In the genomic region with DNA sequence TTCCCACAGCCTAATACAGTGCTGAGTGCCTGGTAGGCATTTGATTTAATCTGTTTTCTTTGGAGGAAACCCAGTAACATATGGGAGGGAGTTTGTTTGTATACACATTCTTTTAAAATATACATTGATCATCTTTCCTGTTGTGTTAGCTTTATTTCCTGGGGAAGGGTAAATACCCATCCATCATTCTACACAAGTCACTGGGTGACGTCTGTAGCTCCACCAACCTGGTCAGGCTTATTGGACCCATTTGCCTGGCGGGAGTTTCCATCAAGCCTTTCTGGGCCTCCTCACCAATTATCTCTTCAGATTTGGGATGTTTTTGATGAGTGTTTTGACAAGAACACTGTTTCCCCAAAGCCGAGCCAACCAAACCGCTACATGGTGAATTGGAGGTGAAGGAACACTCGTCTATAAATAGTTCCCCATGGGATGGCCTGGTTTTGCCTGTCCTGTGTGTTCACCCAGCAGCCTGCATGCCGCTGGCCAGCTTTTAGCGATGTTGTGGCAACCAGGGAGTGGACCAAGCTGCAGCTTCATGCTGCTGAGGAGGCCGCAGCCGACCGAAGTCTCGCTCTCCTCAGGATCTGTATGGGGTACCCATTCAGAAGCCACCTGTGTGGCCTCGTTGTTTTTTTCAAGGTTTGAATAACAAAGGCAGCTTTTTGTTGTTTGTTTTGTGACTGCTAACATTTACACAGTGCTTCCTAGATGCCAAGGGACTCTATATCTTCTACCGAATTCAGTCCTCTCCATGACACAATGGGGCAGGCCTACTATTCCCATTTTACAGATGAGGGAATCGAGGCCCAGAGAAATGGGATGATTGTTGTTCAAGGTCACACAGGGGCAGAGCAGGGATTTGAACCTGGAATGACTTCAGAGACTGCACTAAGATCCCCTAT, we compare ENCODE assay signal across 23 cellular contexts. TPM values are rescaled to one million over a fixed set of nuclear protein-coding genes. Genes with fewer than 3 reads are reported as not detected.
DNase-seq lines count a peak whose midpoint lies in the region; ATAC-seq, FAIRE-seq and TF ChIP-seq lines count a peak whose summit lies in the region.
"Had no signal": no experiment of that assay in that cellular context is flagged by ENCODE, and none has a peak within 500 bp of the region (broad histone marks: within the 10 kb centered on the region; RNA-seq: fewer than 3 reads in every experiment).

No MANE protein-coding gene starts in this region.

- no peak for FAIRE-seq in K562 (lab: Jason Lieb, UNC)
- FAIRE-seq: colon, endometrium, G401.6, GM18507, urothelium cell line had no signal

- intact Hi-C loops in K562 (cut with micrococcal nuclease) (no loop called here), natural killer cell (cut with micrococcal nuclease) (no loop called here), adrenal gland (cut with DNase I) (no loop called here)

- TF ChIP-seq EP300 in K562 (IDR thresholded peaks at IDR 0.05; ENCODE audit: low read length): no peak

- no peak overlapping the region for H4K5ac ChIP-seq in mesendoderm (ENCODE audit: low read length)

- peaks cover 79% of the 10 kb centered on the region for H3K4me1 Mint-ChIP-seq in activated naive CD8-positive, alpha-beta T cell (ENCODE audit: low read depth)
- peaks cover 70% of the 10 kb centered on the region for H3K4me1 Mint-ChIP-seq in activated naive CD8-positive, alpha-beta T cell treated with anti-CD3 and anti-CD28 coated beads for 36 hours
- H3K4me1 Mint-ChIP-seq in natural killer cell: peaks cover 40 to 59% of the 10 kb centered on the region in 2 donors

- H2BK5ac ChIP-seq in mesendoderm (ENCODE audit: low read length): no peak overlapping the region

- no TSS peak for BruUV-seq in K562 (replicated peaks; lab: Mats Ljungman, UMichigan)

- H3K27me3 Mint-ChIP-seq in activated naive CD8-positive, alpha-beta T cell: no peaks in the 10 kb centered on the region
- H3K27me3 Mint-ChIP-seq in activated naive CD8-positive, alpha-beta T cell treated with anti-CD3 and anti-CD28 coated beads for 36 hours: no peaks in the 10 kb centered on the region
- H3K27me3 Mint-ChIP-seq in natural killer cell (ENCODE audit: low read depth in 2 of 2): no peaks in the 10 kb centered on the region

- peak overlapping the region; percentile 2 for H2BK120ac ChIP-seq in mesendoderm (ENCODE audit: low read depth, low read length)

- no peak overlapping the region for H3K4ac ChIP-seq in mesendoderm (ENCODE audit: low read depth, low read length)

- no peak overlapping the region for H3K4me3 ChIP-seq in HEK293 (ENCODE audit: low read depth, low read length)
- H3K4me3 ChIP-seq in K562: no peak overlapping the region
- no peak overlapping the region for H3K4me3 ChIP-seq in mesendoderm (ENCODE audit: low read length)
- H3K4me3 ChIP-seq in adrenal gland: no peak overlapping the region

- no peak overlapping the region for H3K56ac ChIP-seq in mesendoderm (ENCODE audit: low read length)

- H3K27ac ChIP-seq in HEK293 (ENCODE audit: extremely low read depth, low read depth, low read length): no peak overlapping the region
- H3K27ac ChIP-seq in K562 (ENCODE audit: extremely low read depth, low read depth, low read length): no peak overlapping the region
- H3K27ac ChIP-seq in mesendoderm (ENCODE audit: low read depth, low read length): no peak overlapping the region
- no peak overlapping the region for H3K27ac ChIP-seq in adrenal gland
- H3K27ac ChIP-seq: C4-2B had no signal

- no peak for DNase-seq in activated naive CD8-positive, alpha-beta T cell treated with anti-CD3 and anti-CD28 coated beads for 36 hours
- DNase-seq in K562 (ENCODE audit: extremely low read depth in 1 of 4, low spot score in 3 of 4) (no peak), mesendoderm (no peak), natural killer cell (no peak), T1000 (lab: John Stamatoyannopoulos, UW) (no peak), adrenal gland (no peak)
- DNase-seq: activated CD4-positive, alpha-beta T cell treated with anti-CD3 and anti-CD28 coated beads for 4 hours; activated CD8-positive, alpha-beta memory T cell treated with anti-CD3 and anti-CD28 coated beads, Interleukin-2, amount 50 U/mL, for 4 hours; activated effector memory CD4-positive, alpha-beta T cell treated with anti-CD3 and anti-CD28 coated beads, Interleukin-2, amount 50 U/mL, for 16 hours; DMS 273 treated with DMSO at 0.1 percent for 48 hours; NCI-H1436 treated with DMSO at 0.1 percent for 48 hours; NCI-H2171; NCI-H526; nephron progenitor cell; stimulated activated CD4-positive, alpha-beta T cell treated with anti-CD3 and anti-CD28 coated beads, Interleukin-1b, Interleukin-23, amount 100 ng/mL, for 48 hours had no signal

- no peak overlapping the region for H4K8ac ChIP-seq in mesendoderm (ENCODE audit: low read depth, low read length)

- no peak overlapping the region for H2AFZ ChIP-seq in K562 (ENCODE audit: low read depth, low read length)

- no peak overlapping the region for H3K23ac ChIP-seq in mesendoderm (ENCODE audit: low read length)

- TF ChIP-seq POLR2A in K562 (conservative IDR thresholded peaks at IDR 0.05): no peak
- no peak for TF ChIP-seq POLR2A in adrenal gland (IDR thresholded peaks at IDR 0.05)

- POLR2A ChIA-PET in HEK293 (lab: Yijun Ruan, JAX): no interaction called here
- POLR2A ChIA-PET in K562 (lab: Yijun Ruan, JAX): no interaction called here

- 41% methylated on average over 14 of the region's 14 CpGs for WGBS in K562 (ENCODE audit: insufficient coverage, low coverage, missing lambda C conversion rate)
- whole genome bisulfite sequencing in mesendoderm (ENCODE audit: extremely low coverage, insufficient coverage, low lambda C conversion rate): no CpG with 5 or more reads among the region's 14 CpGs
- WGBS in adrenal gland, 4 donors: 79 to 83% (median 81%) methylated on average over 13 to 14 of the region's 14 CpGs

- peaks cover 3% of the 10 kb centered on the region for H3K36me3 Mint-ChIP-seq in activated naive CD8-positive, alpha-beta T cell
- H3K36me3 Mint-ChIP-seq in activated naive CD8-positive, alpha-beta T cell treated with anti-CD3 and anti-CD28 coated beads for 36 hours: peaks cover 9% of the 10 kb centered on the region
- no peaks in the 10 kb centered on the region for H3K36me3 Mint-ChIP-seq in natural killer cell

- H3K18ac ChIP-seq in mesendoderm (ENCODE audit: low read length): no peak overlapping the region

- peak overlapping the region; percentile 27 for H3K4me3 Mint-ChIP-seq in activated naive CD8-positive, alpha-beta T cell
- no peak overlapping the region for H3K4me3 Mint-ChIP-seq in activated naive CD8-positive, alpha-beta T cell treated with anti-CD3 and anti-CD28 coated beads for 36 hours
- H3K4me3 Mint-ChIP-seq in natural killer cell: no peak overlapping the region
- H3K4me3 Mint-ChIP-seq: nephron progenitor cell had no signal

- H2BK15ac ChIP-seq in mesendoderm (replicated peaks; ENCODE audit: low read depth): no peak overlapping the region

- H4K20me1 ChIP-seq in K562 (replicated peaks; ENCODE audit: control insufficient read depth, insufficient read depth, low read length): 0 out of 2 replicates have a peak, but pooled peaks cover 4% of the 10 kb centered on the region

- H3K4me2 ChIP-seq in K562 (ENCODE audit: insufficient read depth, low read length) (no peak overlapping the region), mesendoderm (ENCODE audit: low read length) (no peak overlapping the region)

- no peaks in the 10 kb centered on the region for H3K9me1 ChIP-seq in K562 (ENCODE audit: control insufficient read depth, insufficient read depth, low read length)

- TF ChIP-seq CTCF in HEK293 (tag by site-specific recombination; IDR thresholded peaks at IDR 0.05) (no peak), K562 (IDR thresholded peaks at IDR 0.05 in 2 of 3, conservative IDR thresholded peaks at IDR 0.05 in 1 of 3; ENCODE audit: insufficient read depth in 2 of 3, low read depth in 1 of 3, low read length in 3 of 3) (no peak), natural killer cell (IDR thresholded peaks at IDR 0.05) (no peak), adrenal gland (IDR thresholded peaks at IDR 0.05) (no peak)

- H3K27me3 ChIP-seq in K562 (ENCODE audit: control insufficient read depth in 2 of 2, insufficient read depth in 2 of 2, low read length in 2 of 2): peaks cover 0 to 3% of the 10 kb centered on the region in 2 experiments; a peak in 1 of 5 replicates
- no peaks in the 10 kb centered on the region for H3K27me3 ChIP-seq in mesendoderm (ENCODE audit: insufficient read depth, low read length, poor library complexity)
- no peaks in the 10 kb centered on the region for H3K27me3 ChIP-seq in adrenal gland

- no peaks in the 10 kb centered on the region for H3K79me2 ChIP-seq in K562 (ENCODE audit: control insufficient read depth, insufficient read depth, low read length)
- no peaks in the 10 kb centered on the region for H3K79me2 ChIP-seq in mesendoderm (ENCODE audit: control insufficient read depth, insufficient read depth, low read length)

- no peak overlapping the region for H3K27ac Mint-ChIP-seq in activated naive CD8-positive, alpha-beta T cell
- no peak overlapping the region for H3K27ac Mint-ChIP-seq in activated naive CD8-positive, alpha-beta T cell treated with anti-CD3 and anti-CD28 coated beads for 36 hours
- H3K27ac Mint-ChIP-seq in natural killer cell: no peak overlapping the region
- H3K27ac Mint-ChIP-seq: nephron progenitor cell had no signal

- ATAC-seq in K562 (no peak), natural killer cell (no peak)

- H3K9me3 Mint-ChIP-seq in activated naive CD8-positive, alpha-beta T cell (ENCODE audit: low read depth): no peaks in the 10 kb centered on the region
- no peaks in the 10 kb centered on the region for H3K9me3 Mint-ChIP-seq in activated naive CD8-positive, alpha-beta T cell treated with anti-CD3 and anti-CD28 coated beads for 36 hours
- no peaks in the 10 kb centered on the region for H3K9me3 Mint-ChIP-seq in natural killer cell
- H3K9me3 Mint-ChIP-seq: nephron progenitor cell had no signal

- no peaks in the 10 kb centered on the region for H3K36me3 ChIP-seq in HEK293 (ENCODE audit: control insufficient read depth in 2 of 2, insufficient read depth in 1 of 2, low read length in 2 of 2)
- no peaks in the 10 kb centered on the region for H3K36me3 ChIP-seq in K562 (ENCODE audit: control insufficient read depth, insufficient read depth, low read length)
- H3K36me3 ChIP-seq in mesendoderm (ENCODE audit: control insufficient read depth, insufficient read depth, low read length): no peaks in the 10 kb centered on the region
- no peaks in the 10 kb centered on the region for H3K36me3 ChIP-seq in adrenal gland (replicated peaks in 1 of 2)

- 0 out of 2 replicates have a peak, but pooled peaks cover 2% of the 10 kb centered on the region for H3K4me1 ChIP-seq in HEK293 (ENCODE audit: control insufficient read depth, insufficient read depth, low read length)
- peaks cover 0 to 4% of the 10 kb centered on the region in 2 experiments; a peak in 3 of 5 replicates for H3K4me1 ChIP-seq in K562 (replicated peaks in 1 of 2; ENCODE audit: control insufficient read depth in 2 of 2, insufficient read depth in 2 of 2, low read length in 2 of 2)
- H3K4me1 ChIP-seq in mesendoderm (ENCODE audit: control insufficient read depth, low read depth, low read length): no peaks in the 10 kb centered on the region
- H3K4me1 ChIP-seq in adrenal gland (replicated peaks in 1 of 2): peaks cover 0 to 11% of the 10 kb centered on the region in 2 donors

- H3K9ac ChIP-seq in K562 (ENCODE audit: insufficient read depth in 1 of 2, low read depth in 2 of 2, low read length in 2 of 2) (no peak overlapping the region), mesendoderm (ENCODE audit: low read length) (no peak overlapping the region)

- no peaks in the 10 kb centered on the region for H3K79me1 ChIP-seq in mesendoderm (ENCODE audit: low read length)

- CTCF ChIA-PET in HEK293 (lab: Yijun Ruan, JAX) (interaction anchor here (0.6 kb wide), 1 partner anchor 428 kb away, joined by 4 read pairs; no protein-coding TSS in a partner anchor), K562 (lab: Yijun Ruan, JAX; ENCODE audit: low intra/inter-chr PET ratio) (no interaction called here)

- TF ChIP-seq RAD21 in K562 (CRISPR knock-in tag; conservative IDR thresholded peaks at IDR 0.05 in 1 of 2, IDR thresholded peaks at IDR 0.05 in 1 of 2): no peak

- in situ Hi-C loops in K562 (cut with MboI): no loop called here

- H3K9me3 ChIP-seq in HEK293 (ENCODE audit: control insufficient read depth, insufficient read depth, low read depth, low read length) (no peaks in the 10 kb centered on the region), K562 (replicated peaks; ENCODE audit: control insufficient read depth, insufficient read depth, low read depth, low read length) (no peaks in the 10 kb centered on the region), adrenal gland (replicated peaks in 1 of 3) (no peaks in the 10 kb centered on the region)

- no peak overlapping the region for H2AK5ac ChIP-seq in mesendoderm (ENCODE audit: low read length)

RNA-seq across cellular contexts. Expression of a gene that starts 22.6 kb away (rescaled TPM):
- total RNA-seq in activated naive CD8-positive, alpha-beta T cell treated with anti-CD3 and anti-CD28 coated beads for 36 hours: 1 to 10 TPM; 4.7 to 6.0 TPM
- total RNA-seq in K562 (2011; cell fraction: chromatin; rRNA removed; ENCODE audit: low replicate concordance): 0.32 and 0.37 TPM in 2 replicates
- under 0.01 TPM in 1 of 2 replicates, not detected in the other for total RNA-seq in K562 (2011; cell fraction: nucleolus; rRNA removed)
- total RNA-seq in K562 (2011; cell fraction: nucleoplasm; rRNA removed): 0.23 and 0.29 TPM in 2 replicates
- 0.14 and 0.16 TPM in 2 replicates for total RNA-seq in K562 (2014; rRNA removed)
- 0.18 and 0.45 TPM in 2 replicates for total RNA-seq in K562 (2014; rRNA removed; fragmentation: Illumina TruSeq; extraction: Trizol)
- 0.30 and 0.87 TPM in 2 replicates for total RNA-seq in K562 (2015; rRNA removed; fragmentation: Illumina TruSeq; extraction: Trizol)
- 0.33 and 0.42 TPM in 2 replicates for total RNA-seq in K562 (2021)
- polyA plus RNA-seq in K562 (2011; rRNA removed): 0.12 and 0.53 TPM in 2 replicates
- 0.01 and 0.25 TPM in 2 replicates for polyA plus RNA-seq in K562 (2011; cell fraction: cytosol; rRNA removed)
- polyA plus RNA-seq in K562 (2011; cell fraction: nucleus; rRNA removed): 0.14 and 0.77 TPM in 2 replicates
- polyA plus RNA-seq in K562 (2012): 0.59 and 1.0 TPM in 2 replicates
- 0.21 and 0.44 TPM in 2 replicates for polyA plus RNA-seq in K562 (2014; fragmentation: Illumina TruSeq; extraction: Trizol)
- under 1 TPM; 0.28 to 0.55 TPM for polyA plus RNA-seq in K562 (2014; fragmentation: Nextera tagmentation; extraction: Ambion mirVana)
- 0.08 TPM in 2 replicates for polyA plus RNA-seq in K562 (2014; rRNA removed)
- polyA minus RNA-seq in K562 (2011; rRNA and poly(A)+ RNA removed): 0.12 and 1.7 TPM in 2 replicates
- 0.76 TPM in 1 of 2 replicates, not detected in the other for polyA minus RNA-seq in K562 (2011; cell fraction: cytosol; rRNA and poly(A)+ RNA removed)
- polyA minus RNA-seq in K562 (2011; cell fraction: nucleus; rRNA and poly(A)+ RNA removed): under 0.01 and 1.2 TPM in 2 replicates
- polyA plus RNA-seq in mesendoderm (2013, experiment 1 of 2): 0.79 TPM
- polyA plus RNA-seq in mesendoderm (2013, experiment 2 of 2): 0.85 TPM
- total RNA-seq in natural killer cell: 10 to 100 TPM; 22.0 to 30.7 (median 26.5) TPM
- total RNA-seq in adrenal gland: 10 to 100 TPM; 10.5 to 23.4 (median 13.2) TPM
- polyA plus RNA-seq in adrenal gland: 10 to 100 TPM in 1 of 3 donors, 1 to 10 TPM in 2; 2.5 to 16.9 (median 4.3) TPM
